23 cellular contexts compared by ENCODE assay signal in genomic region chr22:45475876-45476514, GRCh38. TPM values are rescaled to one million over a fixed set of nuclear protein-coding genes. Genes with fewer than 3 reads are reported as not detected.
DNase-seq lines count a peak whose midpoint lies in the region; ATAC-seq and TF ChIP-seq lines count a peak whose summit lies in the region.
"Had no signal": no experiment of that assay in that cellular context is flagged by ENCODE, and none has a peak within 500 bp of the region (broad histone marks: within the 10 kb centered on the region; RNA-seq: fewer than 3 reads in every experiment).

No MANE protein-coding gene starts in this region.

- peak overlapping the region; percentile 56 for H3K4me2 ChIP-seq in BLaER1
- H3K4me2 ChIP-seq: smooth muscle cell had no signal

- H3K4me3 ChIP-seq in BLaER1 (no peak overlapping the region), ascending aorta (no peak overlapping the region), right cardiac atrium (ENCODE audit: low read length) (no peak overlapping the region), psoas muscle (no peak overlapping the region)
- H3K4me3 ChIP-seq: coronary artery, gastrocnemius medialis, pancreas, smooth muscle cell had no signal

- intact Hi-C loops in ascending aorta (cut with DNase I) = loop anchor here (5.0 kb wide), 1 partner anchor 34 kb away; no protein-coding TSS in a partner anchor
- intact Hi-C loops in right cardiac atrium (cut with DNase I) = no loop called here
- intact Hi-C loops in psoas muscle (cut with DNase I) = no loop called here
- intact Hi-C loops in activated T-helper 2 cell treated with anti-CD3 and anti-CD28 coated beads, Interferon-gamma antibody, Interleukin-2, Interleukin-4, amounts not matched to agents 10 μg/mL and 5 μg/mL and 100 μg/mL, durations not matched to agents 14 hours and 24 hours and 36 hours (cut with micrococcal nuclease) = no loop called here

- H3K36me3 ChIP-seq in BLaER1 (no peaks in the 10 kb centered on the region), ascending aorta (no peaks in the 10 kb centered on the region), psoas muscle (ENCODE audit: insufficient read depth in 1 of 2, low read depth in 1 of 2) (no peaks in the 10 kb centered on the region)
- H3K36me3 ChIP-seq: gastrocnemius medialis, pancreas had no signal

- no peak overlapping the region for H3K27ac Mint-ChIP-seq in activated T-helper 2 cell treated with anti-CD3 and anti-CD28 coated beads, Interferon-gamma antibody, Interleukin-2, Interleukin-4, amounts not matched to agents 10 μg/mL and 5 μg/mL and 100 μg/mL, durations not matched to agents 14 hours and 24 hours and 36 hours
- H3K27ac Mint-ChIP-seq: activated naive CD4-positive, alpha-beta T cell treated with anti-CD3 and anti-CD28 coated beads, Interleukin-2, amount 50 U/mL, for 72 hours; CD4-positive, alpha-beta T cell had no signal

- no peaks in the 10 kb centered on the region for H3K27me3 Mint-ChIP-seq in activated T-helper 2 cell treated with anti-CD3 and anti-CD28 coated beads, Interferon-gamma antibody, Interleukin-2, Interleukin-4, amounts not matched to agents 10 μg/mL and 5 μg/mL and 100 μg/mL, durations not matched to agents 14 hours and 24 hours and 36 hours (ENCODE audit: low read depth)

- H3K4me1 Mint-ChIP-seq in activated T-helper 2 cell treated with anti-CD3 and anti-CD28 coated beads, Interferon-gamma antibody, Interleukin-2, Interleukin-4, amounts not matched to agents 10 μg/mL and 5 μg/mL and 100 μg/mL, durations not matched to agents 14 hours and 24 hours and 36 hours (ENCODE audit: low read depth) = no peaks in the 10 kb centered on the region
- H3K4me1 Mint-ChIP-seq: IgD-negative memory B cell had no signal

- H4K20me1 ChIP-seq in BLaER1 = no peaks in the 10 kb centered on the region

- H3K9me3 ChIP-seq in BLaER1 (peaks cover 5% of the 10 kb centered on the region; the same call in 1 of the 2 replicates), ascending aorta (no peaks in the 10 kb centered on the region), right cardiac atrium (ENCODE audit: control insufficient read depth, low read length) (no peaks in the 10 kb centered on the region), psoas muscle (no peaks in the 10 kb centered on the region)
- H3K9me3 ChIP-seq: gastrocnemius medialis, pancreas had no signal

- DNase-seq in ascending aorta (ENCODE audit: low spot score in 2 of 2) = no peak
- peak; percentile 64 to 80 (median 77) for DNase-seq in right cardiac atrium
- peak in 1 of 2 donors; percentile 76 for DNase-seq in psoas muscle
- DNase-seq in SIG-M5 treated with dmso at 0.1 percent for 504 hours (lab: John Stamatoyannopoulos, UW; ENCODE audit: unreplicated experiment) = no peak
- DNase-seq in NCI-H446 (lab: John Stamatoyannopoulos, UW) = no peak
- no peak for DNase-seq in activated T-cell treated with anti-CD3 and anti-CD28 coated beads for 4 hours
- no peak for DNase-seq in activated T-helper 2 cell treated with anti-CD3 and anti-CD28 coated beads, Interferon-gamma antibody, Interleukin-2, Interleukin-4, amounts not matched to agents 10 μg/mL and 5 μg/mL and 100 μg/mL, durations not matched to agents 14 hours and 24 hours and 36 hours (ENCODE audit: low spot score)
- DNase-seq: ACHN; activated T-cell treated with anti-CD3 and anti-CD28 coated beads, Interleukin-2, amount 50 U/mL, for 1 hour; CD4-positive, alpha-beta T cell; DMS79 treated with DMSO at 0.1 percent for 48 hours; H7; NCI-H187; NCI-H446 treated with DMSO at 0.1 percent for 48 hours had no signal

- no peak overlapping the region for H3K9ac ChIP-seq in BLaER1

- WGBS in right cardiac atrium = 58% methylated on average over 13 of the region's 13 CpGs
- 43 to 60% (median 43%) methylated on average over 13 of the region's 13 CpGs for WGBS in psoas muscle, 3 donors

- H3K36me3 Mint-ChIP-seq in activated T-helper 2 cell treated with anti-CD3 and anti-CD28 coated beads, Interferon-gamma antibody, Interleukin-2, Interleukin-4, amounts not matched to agents 10 μg/mL and 5 μg/mL and 100 μg/mL, durations not matched to agents 14 hours and 24 hours and 36 hours (ENCODE audit: low read depth) = no peaks in the 10 kb centered on the region
- H3K36me3 Mint-ChIP-seq: activated naive CD4-positive, alpha-beta T cell treated with anti-CD3 and anti-CD28 coated beads, Interleukin-2, amount 50 U/mL, for 72 hours; IgD-negative memory B cell had no signal

- no peaks in the 10 kb centered on the region for H3K27me3 ChIP-seq in BLaER1
- H3K27me3 ChIP-seq in ascending aorta = no peaks in the 10 kb centered on the region
- H3K27me3 ChIP-seq in right cardiac atrium (ENCODE audit: control insufficient read depth, insufficient read depth) = no peaks in the 10 kb centered on the region
- H3K27me3 ChIP-seq in psoas muscle (ENCODE audit: insufficient read depth in 3 of 3, low read length in 2 of 3) = peaks cover 0 to 5% (median 0%) of the 10 kb centered on the region in 3 donors
- H3K27me3 ChIP-seq: gastrocnemius medialis, pancreas had no signal

- H3K4me1 ChIP-seq in BLaER1 (peaks cover 25% of the 10 kb centered on the region), ascending aorta (peaks cover 9 to 37% of the 10 kb centered on the region in 2 donors), right cardiac atrium (ENCODE audit: control insufficient read depth, insufficient read depth, low read length) (no peaks in the 10 kb centered on the region), psoas muscle (no peaks in the 10 kb centered on the region)
- H3K4me1 ChIP-seq: gastrocnemius medialis, pancreas had no signal

- TF ChIP-seq CTCF in ascending aorta (IDR thresholded peaks at IDR 0.05) = no peak
- TF ChIP-seq CTCF in psoas muscle (IDR thresholded peaks at IDR 0.05) = no peak

- H3K9me3 Mint-ChIP-seq in activated T-helper 2 cell treated with anti-CD3 and anti-CD28 coated beads, Interferon-gamma antibody, Interleukin-2, Interleukin-4, amounts not matched to agents 10 μg/mL and 5 μg/mL and 100 μg/mL, durations not matched to agents 14 hours and 24 hours and 36 hours = no peaks in the 10 kb centered on the region
- H3K9me3 Mint-ChIP-seq: activated naive CD4-positive, alpha-beta T cell treated with anti-CD3 and anti-CD28 coated beads, Interleukin-2, amount 50 U/mL, for 72 hours; CD4-positive, alpha-beta T cell had no signal

- H3K4me3 Mint-ChIP-seq in activated T-helper 2 cell treated with anti-CD3 and anti-CD28 coated beads, Interferon-gamma antibody, Interleukin-2, Interleukin-4, amounts not matched to agents 10 μg/mL and 5 μg/mL and 100 μg/mL, durations not matched to agents 14 hours and 24 hours and 36 hours (ENCODE audit: low read depth) = no peak overlapping the region
- H3K4me3 Mint-ChIP-seq: CD4-positive, alpha-beta T cell; IgD-negative memory B cell had no signal

- H3K27ac ChIP-seq in BLaER1 (no peak overlapping the region), ascending aorta (peak overlapping the region; percentile 60 to 65), right cardiac atrium (ENCODE audit: low read length) (no peak overlapping the region), psoas muscle (no peak overlapping the region)
- H3K27ac ChIP-seq: gastrocnemius medialis, pancreas, RWPE1 had no signal

- ATAC-seq in right cardiac atrium = peak; percentile 65 to 72
- peak in 3 of 4 donors; percentile 34 to 64 (median 37) for ATAC-seq in psoas muscle
- ATAC-seq: activated naive CD4-positive, alpha-beta T cell treated with anti-CD3 and anti-CD28 coated beads, Interleukin-2, amount 50 U/mL, for 72 hours; gastrocnemius medialis; left lobe of liver had no signal

RNA-seq across cellular contexts. Expression of gene FBLN1, which starts 26.7 kb away (rescaled TPM):
- 580 TPM for total RNA-seq in ascending aorta
- total RNA-seq in right cardiac atrium = 100 to 1,000 TPM; 286 to 456 (median 397) TPM
- 228 TPM for polyA plus RNA-seq in right cardiac atrium
- 10 to 100 TPM; 19.3 to 95.7 (median 29.3) TPM for total RNA-seq in psoas muscle
- 10 to 100 TPM; 10.5 to 14.0 (median 12.0) TPM for polyA plus RNA-seq in psoas muscle
- not detected in 2 replicates for total RNA-seq in activated T-helper 2 cell treated with anti-CD3 and anti-CD28 coated beads, Interferon-gamma antibody, Interleukin-2, Interleukin-4, amounts not matched to agents 10 μg/mL and 5 μg/mL and 100 μg/mL, durations not matched to agents 14 hours and 24 hours and 36 hours
- total RNA-seq: CD4-positive, alpha-beta T cell had no signal
- polyA plus RNA-seq: IgD-negative memory B cell had no signal

Comparison
In these comparisons a context has a peak if more than half of its experiments do, and no peak if none do; other contexts are left out.
1. H3K27ac ChIP-seq: peak in ascending aorta (2 of 2); none in BLaER1 (single experiment), right cardiac atrium (single experiment) and psoas muscle (single experiment).
2. DNase-seq: peak in right cardiac atrium (3 of 3); none in ascending aorta (0 of 2), SIG-M5 treated with dmso at 0.1 percent for 504 hours (single experiment), NCI-H446 (0 of 2), activated T-cell treated with anti-CD3 and anti-CD28 coated beads for 4 hours (single experiment) and activated T-helper 2 cell treated with anti-CD3 and anti-CD28 coated beads, Interferon-gamma antibody, Interleukin-2, Interleukin-4, amounts not matched to agents 10 μg/mL and 5 μg/mL and 100 μg/mL, durations not matched to agents 14 hours and 24 hours and 36 hours (single experiment).
3. RNA of gene FBLN1, which starts 26.7 kb away (total RNA-seq): 580 TPM in ascending aorta (single experiment), 286 to 456 TPM in right cardiac atrium and 19.3 to 95.7 TPM in psoas muscle; not detected in activated T-helper 2 cell treated with anti-CD3 and anti-CD28 coated beads, Interferon-gamma antibody, Interleukin-2, Interleukin-4, amounts not matched to agents 10 μg/mL and 5 μg/mL and 100 μg/mL, durations not matched to agents 14 hours and 24 hours and 36 hours; every median in the first group is over 10 times any median in the second.